8 cellular contexts compared by ENCODE assay signal in genomic region chr11:108466405-108466804, GRCh38. TPM values are rescaled to one million over a fixed set of nuclear protein-coding genes. Genes with fewer than 3 reads are reported as not detected.
DNase-seq lines count a peak whose midpoint lies in the region; ATAC-seq and TF ChIP-seq lines count a peak whose summit lies in the region.

No MANE protein-coding gene starts in this region.

- TF ChIP-seq POLR2A in gastrocnemius medialis (IDR thresholded peaks at IDR 0.05): no peak

- no peaks in the 10 kb centered on the region for H3K27me3 Mint-ChIP-seq in T-helper 2 cell treated with Interferon-gamma antibody and Interleukin-4, amounts not matched to agents 5 μg/mL and 100 μg/mL, for 36 hours (ENCODE audit: low read depth)

- H3K36me3 Mint-ChIP-seq in T-helper 2 cell treated with Interferon-gamma antibody and Interleukin-4, amounts not matched to agents 5 μg/mL and 100 μg/mL, for 36 hours (ENCODE audit: low read depth): peaks cover 3% of the 10 kb centered on the region

- peaks cover 10% of the 10 kb centered on the region for H3K4me1 Mint-ChIP-seq in T-helper 2 cell treated with Interferon-gamma antibody and Interleukin-4, amounts not matched to agents 5 μg/mL and 100 μg/mL, for 36 hours (ENCODE audit: low read depth)

- no peak for DNase-seq in GM12865 (ENCODE audit: low read depth)
- DNase-seq in T-helper 2 cell treated with Interferon-gamma antibody and Interleukin-4, amounts not matched to agents 5 μg/mL and 100 μg/mL, for 36 hours (ENCODE audit: low spot score): no peak
- DNase-seq in fibroblast of the aortic adventitia (ENCODE audit: low read depth): no peak
- no peak for DNase-seq in gastrocnemius medialis
- DNase-seq in NCI-H82 (lab: John Stamatoyannopoulos, UW): no peak
- no peak for DNase-seq in NAMALWA (ENCODE audit: low spot score)

- H3K4me3 ChIP-seq in GM12865 (ENCODE audit: low read depth, low read length) (peak overlapping the region; percentile 93), fibroblast of the aortic adventitia (ENCODE audit: low read depth, low read length) (peak overlapping the region; percentile 75), gastrocnemius medialis (peak overlapping the region; percentile 66 to 88 (median 79))

- intact Hi-C loops in gastrocnemius medialis (cut with DNase I; ENCODE audit: low total_unique reads): loop anchor here (2.0 to 5.0 kb wide), 4 partner anchors 126 to 1009 kb away; partner anchors contain the start of genes ATM, CWF19L2, EXPH5 and NPAT

- no peaks in the 10 kb centered on the region for H3K36me3 ChIP-seq in gastrocnemius medialis

- H3K9me3 Mint-ChIP-seq in T-helper 2 cell treated with Interferon-gamma antibody and Interleukin-4, amounts not matched to agents 5 μg/mL and 100 μg/mL, for 36 hours: no peaks in the 10 kb centered on the region

- H3K27me3 ChIP-seq in gastrocnemius medialis: no peaks in the 10 kb centered on the region

- peak overlapping the region; percentile 100 for H3K27ac Mint-ChIP-seq in T-helper 2 cell treated with Interferon-gamma antibody and Interleukin-4, amounts not matched to agents 5 μg/mL and 100 μg/mL, for 36 hours

- TF ChIP-seq CTCF in GM12865 (IDR thresholded peaks at IDR 0.05; ENCODE audit: insufficient read depth, low read depth, low read length, missing control alignments) (no peak), fibroblast of the aortic adventitia (IDR thresholded peaks at IDR 0.05; ENCODE audit: insufficient read depth, low read length) (no peak), gastrocnemius medialis (IDR thresholded peaks at IDR 0.05 in 4 of 5, conservative IDR thresholded peaks at IDR 0.05 in 1 of 5) (no peak)

- peaks cover 3 to 8% of the 10 kb centered on the region in 2 donors for H3K4me1 ChIP-seq in gastrocnemius medialis

- peak overlapping the region; percentile 92 to 98 (median 96) for H3K27ac ChIP-seq in gastrocnemius medialis

- peak overlapping the region; percentile 98 for H3K4me3 Mint-ChIP-seq in T-helper 2 cell treated with Interferon-gamma antibody and Interleukin-4, amounts not matched to agents 5 μg/mL and 100 μg/mL, for 36 hours

- in situ Hi-C loops in gastrocnemius medialis (cut with MboI; ENCODE audit: low sequenced_read_pairs in 4 of 4): loop anchor here in 2 of 4 donors (5.0 to 25.0 kb wide), 2 partner anchors 196 to 244 kb away; partner anchors contain the start of genes ATM (in 1 of the 2), DDX10 (in 1 of the 2) and NPAT (in 1 of the 2)

- H3K9me3 ChIP-seq in gastrocnemius medialis: no peaks in the 10 kb centered on the region

- no peak for ATAC-seq in gastrocnemius medialis
- no peak for ATAC-seq in HG02571 (IDR thresholded peaks at IDR 0.05; ENCODE audit: unreplicated experiment)
- no peak for ATAC-seq in HG02870 (IDR thresholded peaks at IDR 0.05; ENCODE audit: unreplicated experiment)

RNA-seq across cellular contexts. Expression of gene C11orf65, which starts 0.9 kb away (rescaled TPM):
- total RNA-seq in fibroblast of the aortic adventitia (ENCODE audit: low replicate concordance) (0.99 and 1.6 TPM in 2 replicates), gastrocnemius medialis (under 1 TPM in 1 of 4 donors, not detected in 3; 0.51 TPM)

RNA-seq across cellular contexts. Expression of gene POGLUT3, which starts 31.8 kb away (rescaled TPM):
- total RNA-seq in fibroblast of the aortic adventitia (ENCODE audit: low replicate concordance) (20.3 and 68.1 TPM in 2 replicates), gastrocnemius medialis (1 to 10 TPM; 2.5 to 4.9 (median 3.6) TPM)
